Comparison of ENCODE assay signal across 28 cellular contexts in genomic region chr18:13428319-13428718, GRCh38.
DNase-seq lines count a peak whose midpoint lies in the region; ATAC-seq and TF ChIP-seq lines count a peak whose summit lies in the region.
"Had no signal": no experiment of that assay in that cellular context is flagged by ENCODE, and none has a peak within 500 bp of the region (broad histone marks: within the 10 kb centered on the region; RNA-seq: fewer than 3 reads in every experiment).

No MANE protein-coding gene starts in this region.

- POLR2A ChIA-PET in CD4-positive, alpha-beta T cell (lab: Charles Lee): no interaction called here
- POLR2A ChIA-PET in Caco-2 (lab: Charles Lee): no interaction called here

- no peaks in the 10 kb centered on the region for H3K27me3 Mint-ChIP-seq in activated naive CD4-positive, alpha-beta T cell treated with anti-CD3 and anti-CD28 coated beads, Interleukin-2, amount 50 U/mL, for 24 hours
- no peaks in the 10 kb centered on the region for H3K27me3 Mint-ChIP-seq in CD4-positive, alpha-beta T cell
- no peaks in the 10 kb centered on the region for H3K27me3 Mint-ChIP-seq in activated T-helper 2 cell treated with anti-CD3 and anti-CD28 coated beads, Interferon-gamma antibody, Interleukin-2, Interleukin-4, amounts not matched to agents 10 μg/mL and 5 μg/mL and 100 μg/mL, durations not matched to agents 14 hours and 24 hours and 36 hours (ENCODE audit: low read depth)
- H3K27me3 Mint-ChIP-seq in nephron progenitor cell (ENCODE audit: low read depth, poor library complexity) (peaks cover 16% of the 10 kb centered on the region), Caco-2 (ENCODE audit: insufficient read depth, unreplicated experiment) (peaks cover 15% of the 10 kb centered on the region)
- H3K27me3 Mint-ChIP-seq: activated naive CD8-positive, alpha-beta T cell treated with anti-CD3 and anti-CD28 coated beads for 36 hours had no signal

- no peak for ATAC-seq in CD4-positive, alpha-beta T cell (ENCODE audit: poor library complexity)
- ATAC-seq: activated CD4-positive, CD25-positive, alpha-beta regulatory T cell treated with anti-CD3 and anti-CD28 coated beads, Interleukin-2, amount 50 U/mL, for 24 hours; lower lobe of right lung; Panc1; upper lobe of right lung had no signal

- no peaks in the 10 kb centered on the region for H3K9me3 ChIP-seq in CD4-positive, alpha-beta T cell (ENCODE audit: control insufficient read depth, low read length)
- no peaks in the 10 kb centered on the region for H3K9me3 ChIP-seq in Caco-2
- H3K9me3 ChIP-seq: lower lobe of right lung, ovary, SJSA1, upper lobe of right lung had no signal

- H3K27me3 ChIP-seq in CD4-positive, alpha-beta T cell (ENCODE audit: control insufficient read depth, insufficient read depth, low read length): no peaks in the 10 kb centered on the region
- no peaks in the 10 kb centered on the region for H3K27me3 ChIP-seq in Caco-2 (replicated peaks; ENCODE audit: control insufficient read depth, insufficient read depth, low read length)
- H3K27me3 ChIP-seq: ovary, SJSA1, upper lobe of right lung had no signal

- no peak for TF ChIP-seq CTCF in CD4-positive, alpha-beta T cell (IDR thresholded peaks at IDR 0.05)
- TF ChIP-seq CTCF in nephron progenitor cell (IDR thresholded peaks at IDR 0.05) (no peak), Caco-2 (IDR thresholded peaks at IDR 0.05; ENCODE audit: insufficient read depth in 1 of 2, low read depth in 1 of 2, low read length in 1 of 2, severe bottlenecking in 1 of 2, unreplicated experiment in 1 of 2) (no peak)

- H3K36me3 Mint-ChIP-seq in activated naive CD4-positive, alpha-beta T cell treated with anti-CD3 and anti-CD28 coated beads, Interleukin-2, amount 50 U/mL, for 24 hours: peaks cover 2% of the 10 kb centered on the region
- no peaks in the 10 kb centered on the region for H3K36me3 Mint-ChIP-seq in CD4-positive, alpha-beta T cell (ENCODE audit: low read depth)
- H3K36me3 Mint-ChIP-seq in activated T-helper 2 cell treated with anti-CD3 and anti-CD28 coated beads, Interferon-gamma antibody, Interleukin-2, Interleukin-4, amounts not matched to agents 10 μg/mL and 5 μg/mL and 100 μg/mL, durations not matched to agents 14 hours and 24 hours and 36 hours (ENCODE audit: low read depth): no peaks in the 10 kb centered on the region
- no peaks in the 10 kb centered on the region for H3K36me3 Mint-ChIP-seq in nephron progenitor cell (ENCODE audit: low read depth)
- no peaks in the 10 kb centered on the region for H3K36me3 Mint-ChIP-seq in Caco-2 (ENCODE audit: insufficient read depth, unreplicated experiment)
- H3K36me3 Mint-ChIP-seq: natural killer cell treated with Interleukin-12 subunit alpha and Interleukin-12 subunit beta and Interleukin-15 and Interleukin-18, amount 100 ng/mL, for 72 hours had no signal

- H3K27ac Mint-ChIP-seq in activated naive CD4-positive, alpha-beta T cell treated with anti-CD3 and anti-CD28 coated beads, Interleukin-2, amount 50 U/mL, for 24 hours: peak overlapping the region; percentile 13
- peak overlapping the region; percentile 5 for H3K27ac Mint-ChIP-seq in CD4-positive, alpha-beta T cell
- H3K27ac Mint-ChIP-seq in activated T-helper 2 cell treated with anti-CD3 and anti-CD28 coated beads, Interferon-gamma antibody, Interleukin-2, Interleukin-4, amounts not matched to agents 10 μg/mL and 5 μg/mL and 100 μg/mL, durations not matched to agents 14 hours and 24 hours and 36 hours: peak overlapping the region; percentile 42
- H3K27ac Mint-ChIP-seq in nephron progenitor cell: peak overlapping the region; percentile 70
- no peak overlapping the region for H3K27ac Mint-ChIP-seq in Caco-2 (ENCODE audit: unreplicated experiment)
- H3K27ac Mint-ChIP-seq: activated naive CD8-positive, alpha-beta T cell treated with anti-CD3 and anti-CD28 coated beads for 36 hours; B cell had no signal

- no peak for DNase-seq in activated naive CD4-positive, alpha-beta T cell treated with anti-CD3 and anti-CD28 coated beads, Interleukin-2, amount 50 U/mL, for 16 hours
- DNase-seq in CD4-positive, alpha-beta T cell: no peak
- no peak for DNase-seq in activated T-helper 2 cell treated with anti-CD3 and anti-CD28 coated beads, Interferon-gamma antibody, Interleukin-2, Interleukin-4, amounts not matched to agents 10 μg/mL and 5 μg/mL and 100 μg/mL, durations not matched to agents 14 hours and 24 hours and 36 hours (ENCODE audit: low spot score)
- DNase-seq in nephron progenitor cell (no peak), NCI-H2107 (lab: John Stamatoyannopoulos, UW) (no peak), Caco-2 (no peak), UCSD-AML1 (lab: John Stamatoyannopoulos, UW; ENCODE audit: unreplicated experiment) (no peak)
- DNase-seq: activated naive CD8-positive, alpha-beta T cell treated with anti-CD3 and anti-CD28 coated beads for 36 hours; effector CD4-positive, alpha-beta T cell; GF-D8; glutamatergic neuron; GOT3; lower lobe of right lung; NCI-H1105; NCI-H2029; NCI-H2227 treated with DMSO at 0.1 percent for 48 hours; ovary; stimulated activated CD4-positive, alpha-beta T cell treated with anti-CD3 and anti-CD28 coated beads, Interleukin-1b, Interleukin-23, amount 100 ng/mL, for 48 hours; substantia nigra; upper lobe of right lung had no signal

- no peaks in the 10 kb centered on the region for H3K9me3 Mint-ChIP-seq in activated naive CD4-positive, alpha-beta T cell treated with anti-CD3 and anti-CD28 coated beads, Interleukin-2, amount 50 U/mL, for 24 hours
- H3K9me3 Mint-ChIP-seq in CD4-positive, alpha-beta T cell: no peaks in the 10 kb centered on the region
- no peaks in the 10 kb centered on the region for H3K9me3 Mint-ChIP-seq in activated T-helper 2 cell treated with anti-CD3 and anti-CD28 coated beads, Interferon-gamma antibody, Interleukin-2, Interleukin-4, amounts not matched to agents 10 μg/mL and 5 μg/mL and 100 μg/mL, durations not matched to agents 14 hours and 24 hours and 36 hours
- H3K9me3 Mint-ChIP-seq in nephron progenitor cell (no peaks in the 10 kb centered on the region), Caco-2 (ENCODE audit: unreplicated experiment) (no peaks in the 10 kb centered on the region)
- H3K9me3 Mint-ChIP-seq: activated naive CD8-positive, alpha-beta T cell treated with anti-CD3 and anti-CD28 coated beads for 36 hours; natural killer cell treated with Interleukin-12 subunit alpha and Interleukin-12 subunit beta and Interleukin-15 and Interleukin-18, amount 100 ng/mL, for 72 hours had no signal

- H3K27ac ChIP-seq in CD4-positive, alpha-beta T cell (ENCODE audit: low read depth, low read length): no peak overlapping the region
- H3K27ac ChIP-seq: epithelial cell of prostate, lower lobe of right lung, ovary, SJSA1, upper lobe of right lung had no signal

- BruUV-seq in Caco-2 (replicated peaks; lab: Mats Ljungman, UMichigan): no TSS peak

- H3K4me3 Mint-ChIP-seq in activated naive CD4-positive, alpha-beta T cell treated with anti-CD3 and anti-CD28 coated beads, Interleukin-2, amount 50 U/mL, for 24 hours: no peak overlapping the region
- no peak overlapping the region for H3K4me3 Mint-ChIP-seq in CD4-positive, alpha-beta T cell
- H3K4me3 Mint-ChIP-seq in activated T-helper 2 cell treated with anti-CD3 and anti-CD28 coated beads, Interferon-gamma antibody, Interleukin-2, Interleukin-4, amounts not matched to agents 10 μg/mL and 5 μg/mL and 100 μg/mL, durations not matched to agents 14 hours and 24 hours and 36 hours (ENCODE audit: low read depth): no peak overlapping the region
- H3K4me3 Mint-ChIP-seq in nephron progenitor cell (no peak overlapping the region), Caco-2 (ENCODE audit: unreplicated experiment) (no peak overlapping the region)
- H3K4me3 Mint-ChIP-seq: activated naive CD8-positive, alpha-beta T cell treated with anti-CD3 and anti-CD28 coated beads for 36 hours; B cell; natural killer cell treated with Interleukin-12 subunit alpha and Interleukin-12 subunit beta and Interleukin-15 and Interleukin-18, amount 100 ng/mL, for 72 hours had no signal

- peaks cover 25% of the 10 kb centered on the region for H3K4me1 Mint-ChIP-seq in activated naive CD4-positive, alpha-beta T cell treated with anti-CD3 and anti-CD28 coated beads, Interleukin-2, amount 50 U/mL, for 24 hours
- peaks cover 49% of the 10 kb centered on the region for H3K4me1 Mint-ChIP-seq in CD4-positive, alpha-beta T cell (ENCODE audit: low read depth)
- H3K4me1 Mint-ChIP-seq in activated T-helper 2 cell treated with anti-CD3 and anti-CD28 coated beads, Interferon-gamma antibody, Interleukin-2, Interleukin-4, amounts not matched to agents 10 μg/mL and 5 μg/mL and 100 μg/mL, durations not matched to agents 14 hours and 24 hours and 36 hours (ENCODE audit: low read depth): peaks cover 39% of the 10 kb centered on the region
- H3K4me1 Mint-ChIP-seq in nephron progenitor cell: peaks cover 40% of the 10 kb centered on the region
- H3K4me1 Mint-ChIP-seq in Caco-2 (ENCODE audit: low read depth, unreplicated experiment): no peaks in the 10 kb centered on the region
- H3K4me1 Mint-ChIP-seq: B cell had no signal

- no peaks in the 10 kb centered on the region for H3K36me3 ChIP-seq in Caco-2 (ENCODE audit: control insufficient read depth, insufficient read depth, low read length)
- H3K36me3 ChIP-seq: lower lobe of right lung, ovary, SJSA1, upper lobe of right lung had no signal

- H3K4me1 ChIP-seq in Caco-2: no peaks in the 10 kb centered on the region
- H3K4me1 ChIP-seq: SJSA1, upper lobe of right lung had no signal

- CTCF ChIA-PET in CD4-positive, alpha-beta T cell (lab: Charles Lee): no interaction called here
- CTCF ChIA-PET in Caco-2 (lab: Charles Lee): no interaction called here

- intact Hi-C loops in CD4-positive, alpha-beta T cell (cut with DNase I, micrococcal nuclease): no loop called here
- intact Hi-C loops in activated T-helper 2 cell treated with anti-CD3 and anti-CD28 coated beads, Interferon-gamma antibody, Interleukin-2, Interleukin-4, amounts not matched to agents 10 μg/mL and 5 μg/mL and 100 μg/mL, durations not matched to agents 14 hours and 24 hours and 36 hours (cut with micrococcal nuclease): no loop called here
- intact Hi-C loops in Caco-2 (cut with micrococcal nuclease; ENCODE audit: unreplicated experiment): no loop called here

- no peak overlapping the region for H3K4me3 ChIP-seq in Caco-2 (ENCODE audit: low read depth, low read length)
- H3K4me3 ChIP-seq: lower lobe of right lung, ovary, SJSA1, smooth muscle cell, upper lobe of right lung had no signal
